ENCODE assay signal across 1 cellular context in genomic region chr1:235409045-235409820, GRCh38.
TF ChIP-seq lines count a peak whose summit lies in the region.

No MANE protein-coding gene starts in this region.

TF ChIP-seq in HepG2, 621 proteins besides CTCF, POLR2A, EP300 and RAD21 (continued from another document and continues in another):
- TF ChIP-seq RNF219 (CRISPR knock-in tag; IDR thresholded peaks at IDR 0.05) (no peak), FOSL2 (CRISPR knock-in tag; IDR thresholded peaks at IDR 0.05) (no peak), SAP130 (CRISPR knock-in tag; IDR thresholded peaks at IDR 0.05; ENCODE audit: low read depth) (peak; percentile 71), TEAD3 (CRISPR knock-in tag; optimal IDR thresholded peaks at IDR 0.05; ENCODE audit: borderline replicate concordance) (peak; percentile 89), MLX (CRISPR knock-in tag; IDR thresholded peaks at IDR 0.05) (peak; percentile 68; the same call in 1 of the 2 replicates), SP2 (CRISPR knock-in tag; IDR thresholded peaks at IDR 0.05) (no peak), ZNF660 (CRISPR knock-in tag; IDR thresholded peaks at IDR 0.05; ENCODE audit: borderline replicate concordance, low read depth) (no peak), RXRA (CRISPR knock-in tag; IDR thresholded peaks at IDR 0.05) (0 out of 2 replicates have a peak, but pooled peaks have one; percentile 20), ZNF251 (CRISPR knock-in tag; IDR thresholded peaks at IDR 0.05) (no peak), ZNF24 (IDR thresholded peaks at IDR 0.05) (0 out of 2 replicates have a peak, but pooled peaks have one; percentile 19), ZNF501 (CRISPR knock-in tag; IDR thresholded peaks at IDR 0.05) (peak; percentile 52; the same call in 1 of the 2 replicates), ZNF225 (CRISPR knock-in tag; IDR thresholded peaks at IDR 0.05) (no peak), CERS6 (CRISPR knock-in tag; IDR thresholded peaks at IDR 0.05) (no peak), REL (CRISPR knock-in tag; conservative IDR thresholded peaks at IDR 0.05) (no peak), ZNF879 (CRISPR knock-in tag; IDR thresholded peaks at IDR 0.05) (no peak), SRSF4 (IDR thresholded peaks at IDR 0.05; ENCODE audit: low read depth, low read length, poor library complexity, severe bottlenecking) (no peak), ZBTB1 (CRISPR knock-in tag; IDR thresholded peaks at IDR 0.05; ENCODE audit: borderline replicate concordance) (no peak), AGO2 (optimal IDR thresholded peaks at IDR 0.05; ENCODE audit: low read depth, low read length) (no peak), SNAI1 (CRISPR knock-in tag; IDR thresholded peaks at IDR 0.05; ENCODE audit: borderline replicate concordance) (no peak), PAF1 (CRISPR knock-in tag; IDR thresholded peaks at IDR 0.05) (no peak), ZNF792 (CRISPR knock-in tag; IDR thresholded peaks at IDR 0.05) (no peak), PBX3 (CRISPR knock-in tag; IDR thresholded peaks at IDR 0.05; ENCODE audit: borderline replicate concordance) (no peak), FOXO4 (CRISPR knock-in tag; conservative IDR thresholded peaks at IDR 0.05) (no peak), ZFP91 (CRISPR knock-in tag; IDR thresholded peaks at IDR 0.05; ENCODE audit: borderline replicate concordance) (no peak), ZNF713 (CRISPR knock-in tag; IDR thresholded peaks at IDR 0.05) (no peak), SALL2 (CRISPR knock-in tag; IDR thresholded peaks at IDR 0.05) (no peak), SP5 (CRISPR knock-in tag; IDR thresholded peaks at IDR 0.05; ENCODE audit: borderline replicate concordance, low read depth) (peak; percentile 73; the same call in 1 of the 2 replicates), PRMT3 (CRISPR knock-in tag; IDR thresholded peaks at IDR 0.05; ENCODE audit: borderline replicate concordance, low read depth) (no peak), PHF21A (CRISPR knock-in tag; IDR thresholded peaks at IDR 0.05) (peak; percentile 68; the same call in 1 of the 2 replicates), ARID5B (CRISPR knock-in tag; IDR thresholded peaks at IDR 0.05) (peak; percentile 90), MXD4 (CRISPR knock-in tag; IDR thresholded peaks at IDR 0.05) (no peak), TERF1 (CRISPR knock-in tag; IDR thresholded peaks at IDR 0.05) (no peak), TSC22D2 (CRISPR knock-in tag; IDR thresholded peaks at IDR 0.05; ENCODE audit: borderline replicate concordance) (no peak), RERE (CRISPR knock-in tag; IDR thresholded peaks at IDR 0.05; ENCODE audit: low read depth) (peak; percentile 71; the same call in 1 of the 2 replicates), ZNF512B (CRISPR knock-in tag; IDR thresholded peaks at IDR 0.05; ENCODE audit: borderline replicate concordance) (no peak), ZNF331 (CRISPR knock-in tag; IDR thresholded peaks at IDR 0.05) (peak; percentile 60), DR1 (CRISPR knock-in tag; IDR thresholded peaks at IDR 0.05) (no peak), SUZ12 (IDR thresholded peaks at IDR 0.05; ENCODE audit: low read depth, low read length) (no peak), SMAD3 (CRISPR knock-in tag; IDR thresholded peaks at IDR 0.05) (peak; percentile 83; the same call in 1 of the 2 replicates)
